1 cellular context compared by ENCODE assay signal in genomic region chr21:42672699-42673458, GRCh38.
TF ChIP-seq lines count a peak whose summit lies in the region.

No MANE protein-coding gene starts in this region.

TF ChIP-seq in HEK293, 187 proteins besides CTCF, POLR2A, EP300 and RAD21 (continued from another document):
- TF ChIP-seq REST (tag by site-specific recombination; IDR thresholded peaks at IDR 0.05) (no peak), SCRT2 (tag by site-specific recombination; IDR thresholded peaks at IDR 0.05) (no peak), EGR2 (tag by site-specific recombination; IDR thresholded peaks at IDR 0.05; ENCODE audit: low read depth) (peak; percentile 93), ZIC2 (tag by site-specific recombination; IDR thresholded peaks at IDR 0.05) (peak; percentile 72), WT1 (tag by site-specific recombination; IDR thresholded peaks at IDR 0.05) (peak; percentile 76), ZNF324 (tag by site-specific recombination; IDR thresholded peaks at IDR 0.05) (peak; percentile 77; the same call in 1 of the 2 replicates), TCF7L2 (IDR thresholded peaks at IDR 0.05; ENCODE audit: borderline replicate concordance, low read depth, low read length) (no peak), ZSCAN4 (tag by site-specific recombination; IDR thresholded peaks at IDR 0.05) (0 out of 2 replicates have a peak, but pooled peaks have one; percentile 26), ZNF692 (tag by site-specific recombination; IDR thresholded peaks at IDR 0.05) (peak; percentile 52), ZBTB44 (tag by site-specific recombination; IDR thresholded peaks at IDR 0.05) (peak; percentile 51; the same call in 1 of the 2 replicates), ZNF629 (tag by site-specific recombination; IDR thresholded peaks at IDR 0.05) (peak; percentile 59), ZSCAN5A (tag by site-specific recombination; IDR thresholded peaks at IDR 0.05) (peak; percentile 79; the same call in 1 of the 2 replicates)
- TF ChIP-seq, protein P1, sequence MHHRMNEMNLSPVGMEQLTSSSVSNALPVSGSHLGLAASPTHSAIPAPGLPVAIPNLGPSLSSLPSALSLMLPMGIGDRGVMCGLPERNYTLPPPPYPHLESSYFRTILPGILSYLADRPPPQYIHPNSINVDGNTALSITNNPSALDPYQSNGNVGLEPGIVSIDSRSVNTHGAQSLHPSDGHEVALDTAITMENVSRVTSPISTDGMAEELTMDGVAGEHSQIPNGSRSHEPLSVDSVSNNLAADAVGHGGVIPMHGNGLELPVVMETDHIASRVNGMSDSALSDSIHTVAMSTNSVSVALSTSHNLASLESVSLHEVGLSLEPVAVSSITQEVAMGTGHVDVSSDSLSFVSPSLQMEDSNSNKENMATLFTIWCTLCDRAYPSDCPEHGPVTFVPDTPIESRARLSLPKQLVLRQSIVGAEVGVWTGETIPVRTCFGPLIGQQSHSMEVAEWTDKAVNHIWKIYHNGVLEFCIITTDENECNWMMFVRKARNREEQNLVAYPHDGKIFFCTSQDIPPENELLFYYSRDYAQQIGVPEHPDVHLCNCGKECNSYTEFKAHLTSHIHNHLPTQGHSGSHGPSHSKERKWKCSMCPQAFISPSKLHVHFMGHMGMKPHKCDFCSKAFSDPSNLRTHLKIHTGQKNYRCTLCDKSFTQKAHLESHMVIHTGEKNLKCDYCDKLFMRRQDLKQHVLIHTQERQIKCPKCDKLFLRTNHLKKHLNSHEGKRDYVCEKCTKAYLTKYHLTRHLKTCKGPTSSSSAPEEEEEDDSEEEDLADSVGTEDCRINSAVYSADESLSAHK (tag by site-specific recombination; IDR thresholded peaks at IDR 0.05), result peak; percentile 100
